Comparison of ENCODE assay signal across 15 cellular contexts in genomic region chr2:230788554-230789175, GRCh38.
DNase-seq lines count a peak whose midpoint lies in the region; ATAC-seq and TF ChIP-seq lines count a peak whose summit lies in the region.
"Had no signal": no experiment of that assay in that cellular context is flagged by ENCODE, and none has a peak within 500 bp of the region (broad histone marks: within the 10 kb centered on the region; RNA-seq: fewer than 3 reads in every experiment).

No MANE protein-coding gene starts in this region.

- no peak overlapping the region for H3K4me3 ChIP-seq in CD8-positive, alpha-beta memory T cell (ENCODE audit: low read length)
- H3K4me3 ChIP-seq in uterus: no peak overlapping the region

- H3K36me3 Mint-ChIP-seq in activated naive CD4-positive, alpha-beta T cell treated with anti-CD3 and anti-CD28 coated beads, Interleukin-2, amount 50 U/mL, for 24 hours: peaks cover 67% of the 10 kb centered on the region
- peaks cover 32 to 79% (median 37%) of the 10 kb centered on the region in 3 donors for H3K36me3 Mint-ChIP-seq in CD8-positive, alpha-beta memory T cell
- H3K36me3 Mint-ChIP-seq in T-cell: peaks cover 80% of the 10 kb centered on the region
- H3K36me3 Mint-ChIP-seq in central memory CD8-positive, alpha-beta T cell (ENCODE audit: insufficient read depth): peaks cover 30% of the 10 kb centered on the region

- intact Hi-C loops in uterus (cut with DNase I; ENCODE audit: low total_unique reads): no loop called here

- H3K27ac ChIP-seq in CD8-positive, alpha-beta memory T cell (ENCODE audit: low read depth, low read length): no peak overlapping the region
- H3K27ac ChIP-seq in uterus: no peak overlapping the region

- peaks cover 12% of the 10 kb centered on the region for H3K9me3 Mint-ChIP-seq in activated naive CD4-positive, alpha-beta T cell treated with anti-CD3 and anti-CD28 coated beads, Interleukin-2, amount 50 U/mL, for 24 hours
- peaks cover 10 to 18% (median 14%) of the 10 kb centered on the region in 5 donors for H3K9me3 Mint-ChIP-seq in CD8-positive, alpha-beta memory T cell
- peaks cover 7 to 21% (median 9%) of the 10 kb centered on the region in 3 donors for H3K9me3 Mint-ChIP-seq in T-cell
- peaks cover 7% of the 10 kb centered on the region for H3K9me3 Mint-ChIP-seq in central memory CD8-positive, alpha-beta T cell

- POLR2A ChIA-PET in CD8-positive, alpha-beta memory T cell (lab: Charles Lee): interaction anchor here (0.9 kb wide), 1 partner anchor 145 kb away, joined by 3 read pairs; no protein-coding TSS in a partner anchor
- POLR2A ChIA-PET in T-cell (lab: Charles Lee): interaction anchor here (0.5 to 1.3 kb wide), 2 partner anchors 18 to 30 kb away, joined by 3 to 4 read pairs; no protein-coding TSS in a partner anchor

- no peak for TF ChIP-seq POLR2A in uterus (IDR thresholded peaks at IDR 0.05)

- no peak for DNase-seq in activated naive CD4-positive, alpha-beta T cell treated with Interleukin-2 at 50 U/mL for 16 hours
- DNase-seq in CD8-positive, alpha-beta memory T cell: no peak
- no peak for DNase-seq in T-cell
- DNase-seq in central memory CD8-positive, alpha-beta T cell (ENCODE audit: low spot score in 2 of 2): no peak
- DNase-seq in uterus: no peak
- DNase-seq: BE2C, HCEC 1CT, KG1, NCI-H1092, NCI-H1694, NCI-H2107, NCI-H748 treated with DMSO at 0.1 percent for 48 hours had no signal

- TF ChIP-seq CTCF in uterus (IDR thresholded peaks at IDR 0.05): no peak

- H3K27me3 ChIP-seq in CD8-positive, alpha-beta memory T cell (ENCODE audit: insufficient read depth, low read length, poor library complexity, severe bottlenecking): no peaks in the 10 kb centered on the region
- H3K27me3 ChIP-seq in uterus: no peaks in the 10 kb centered on the region
- H3K27me3 ChIP-seq: BE2C had no signal

- H3K4me1 ChIP-seq in CD8-positive, alpha-beta memory T cell (ENCODE audit: insufficient read depth, low read length): peaks cover 27% of the 10 kb centered on the region
- H3K4me1 ChIP-seq in uterus: no peaks in the 10 kb centered on the region
- H3K4me1 ChIP-seq: BE2C had no signal

- H3K4me3 Mint-ChIP-seq in activated naive CD4-positive, alpha-beta T cell treated with anti-CD3 and anti-CD28 coated beads, Interleukin-2, amount 50 U/mL, for 24 hours: no peak overlapping the region
- H3K4me3 Mint-ChIP-seq in CD8-positive, alpha-beta memory T cell: no peak overlapping the region
- no peak overlapping the region for H3K4me3 Mint-ChIP-seq in T-cell
- H3K4me3 Mint-ChIP-seq in central memory CD8-positive, alpha-beta T cell: no peak overlapping the region

- ATAC-seq in T-cell (replicated peaks in 1 of 4) (no peak), HG02759 (IDR thresholded peaks at IDR 0.05; ENCODE audit: unreplicated experiment) (no peak), GM18511 (IDR thresholded peaks at IDR 0.05; ENCODE audit: unreplicated experiment) (no peak)
- ATAC-seq in central memory CD8-positive, alpha-beta T cell (replicated peaks; ENCODE audit: extremely low read depth, poor library complexity, severe bottlenecking): no peak

- H3K9me3 ChIP-seq in CD8-positive, alpha-beta memory T cell (ENCODE audit: low read length): peaks cover 9% of the 10 kb centered on the region
- peaks cover 0 to 14% of the 10 kb centered on the region in 2 donors for H3K9me3 ChIP-seq in uterus
- H3K9me3 ChIP-seq: BE2C had no signal

- H3K27ac Mint-ChIP-seq in activated naive CD4-positive, alpha-beta T cell treated with anti-CD3 and anti-CD28 coated beads, Interleukin-2, amount 50 U/mL, for 24 hours: peak overlapping the region; percentile 88
- H3K27ac Mint-ChIP-seq in CD8-positive, alpha-beta memory T cell: peak overlapping the region in 5 of 8 donors; percentile 4 to 69 (median 30)
- H3K27ac Mint-ChIP-seq in T-cell: peak overlapping the region; percentile 66 to 69
- peak overlapping the region; percentile 32 for H3K27ac Mint-ChIP-seq in central memory CD8-positive, alpha-beta T cell (ENCODE audit: low read depth)

- no peaks in the 10 kb centered on the region for H3K27me3 Mint-ChIP-seq in activated naive CD4-positive, alpha-beta T cell treated with anti-CD3 and anti-CD28 coated beads, Interleukin-2, amount 50 U/mL, for 24 hours
- H3K27me3 Mint-ChIP-seq in CD8-positive, alpha-beta memory T cell: no peaks in the 10 kb centered on the region
- no peaks in the 10 kb centered on the region for H3K27me3 Mint-ChIP-seq in T-cell
- no peaks in the 10 kb centered on the region for H3K27me3 Mint-ChIP-seq in central memory CD8-positive, alpha-beta T cell

- CTCF ChIA-PET in CD8-positive, alpha-beta memory T cell (lab: Charles Lee): interaction anchor here (3.6 kb wide), 1 partner anchor 10 kb away, joined by 14 read pairs; no protein-coding TSS in a partner anchor
- CTCF ChIA-PET in T-cell (lab: Charles Lee): interaction anchor here in 1 of 2 donors (0.6 to 1.8 kb wide), 2 partner anchors 10 to 228 kb away, joined by 5 to 7 read pairs; no protein-coding TSS in a partner anchor

- H3K4me1 Mint-ChIP-seq in activated naive CD4-positive, alpha-beta T cell treated with anti-CD3 and anti-CD28 coated beads, Interleukin-2, amount 50 U/mL, for 24 hours: peaks cover 76% of the 10 kb centered on the region
- H3K4me1 Mint-ChIP-seq in CD8-positive, alpha-beta memory T cell: peaks cover 60 to 84% (median 80%) of the 10 kb centered on the region in 3 donors
- H3K4me1 Mint-ChIP-seq in T-cell: peaks cover 62 to 75% (median 72%) of the 10 kb centered on the region in 3 donors
- H3K4me1 Mint-ChIP-seq in central memory CD8-positive, alpha-beta T cell: peaks cover 62% of the 10 kb centered on the region

- H3K36me3 ChIP-seq in CD8-positive, alpha-beta memory T cell (ENCODE audit: insufficient read depth, low read length): peaks cover 32% of the 10 kb centered on the region
- H3K36me3 ChIP-seq in uterus: no peaks in the 10 kb centered on the region

Comparison
In these comparisons a context has a peak if more than half of its experiments do, and no peak if none do; other contexts are left out.
1. H3K27ac Mint-ChIP-seq: peak in every context shown above with its lines; median percentile 88 in activated naive CD4-positive, alpha-beta T cell treated with anti-CD3 and anti-CD28 coated beads, Interleukin-2, amount 50 U/mL, for 24 hours; 68 in T-cell; 32 in central memory CD8-positive, alpha-beta T cell; 30 in CD8-positive, alpha-beta memory T cell.